ENCODE assay signal across 21 cellular contexts in the genomic region with DNA sequence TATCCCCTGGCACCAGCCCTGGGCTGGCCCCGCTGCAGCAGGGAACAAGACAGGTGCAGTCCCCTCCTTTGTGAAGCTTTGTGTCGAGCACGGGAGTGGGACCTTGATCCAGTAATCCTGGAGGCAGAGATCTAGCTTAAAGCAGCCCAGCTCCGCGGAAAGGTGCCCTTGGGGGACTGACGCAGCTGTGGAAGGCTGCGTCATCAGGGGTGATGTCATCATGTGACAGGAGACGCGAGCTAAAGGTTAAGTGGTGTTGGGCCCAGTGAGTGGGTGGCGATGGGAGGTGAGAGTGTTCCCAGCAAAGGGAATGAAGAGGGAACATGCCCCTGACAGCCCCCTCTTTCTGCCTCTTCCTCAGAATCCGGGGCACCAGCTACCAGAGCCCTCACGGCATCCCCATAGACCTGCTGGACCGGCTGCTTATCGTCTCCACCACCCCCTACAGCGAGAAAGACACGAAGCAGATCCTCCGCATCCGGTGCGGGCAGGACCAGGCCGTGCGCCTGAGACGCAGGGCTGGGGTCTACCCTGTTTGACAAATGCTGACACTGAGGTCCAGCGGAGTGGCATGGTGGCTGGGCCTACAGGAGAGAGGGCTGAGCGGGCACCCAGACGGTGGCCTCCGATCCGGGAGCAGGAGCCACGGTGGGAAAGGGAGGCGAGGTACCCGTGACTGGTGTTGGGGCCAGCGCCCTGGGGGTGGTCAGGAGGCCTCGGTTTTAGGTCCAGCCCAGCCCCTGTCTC. TPM values are rescaled to one million over a fixed set of nuclear protein-coding genes. Genes with fewer than 3 reads are reported as not detected.
"Had no signal": no experiment of that assay in that cellular context is flagged by ENCODE, and none has a peak within 500 bp of the region (broad histone marks: within the 10 kb centered on the region; RNA-seq: fewer than 3 reads in every experiment).

No MANE protein-coding gene starts in this region.

- H3K27me3 Mint-ChIP-seq: memory B cell had no signal

- H3K4me3 ChIP-seq: breast epithelium, left lung, testis had no signal

- H3K36me3 Mint-ChIP-seq: activated naive CD4-positive, alpha-beta T cell treated with anti-CD3 and anti-CD28 coated beads, Interleukin-2, amount 50 U/mL, for 72 hours; natural killer cell treated with Interleukin-12 subunit alpha and Interleukin-12 subunit beta and Interleukin-15 and Interleukin-18, amount 100 ng/mL, for 72 hours had no signal

- H3K9me3 ChIP-seq: breast epithelium, left lung, testis had no signal

- H3K9me3 Mint-ChIP-seq: activated naive CD4-positive, alpha-beta T cell treated with anti-CD3 and anti-CD28 coated beads, Interleukin-2, amount 50 U/mL, for 72 hours; endodermal cell; memory B cell; natural killer cell treated with Interleukin-12 subunit alpha and Interleukin-12 subunit beta and Interleukin-15 and Interleukin-18, amount 100 ng/mL, for 72 hours; stimulated activated naive CD8-positive, alpha-beta T cell treated with anti-CD3 and anti-CD28 coated beads, Interleukin-15, amount 100 ng/mL, for 72 hours had no signal

- H3K4me3 Mint-ChIP-seq: endodermal cell; memory B cell; natural killer cell treated with Interleukin-12 subunit alpha and Interleukin-12 subunit beta and Interleukin-15 and Interleukin-18, amount 100 ng/mL, for 72 hours; stimulated activated naive CD8-positive, alpha-beta T cell treated with anti-CD3 and anti-CD28 coated beads, Interleukin-15, amount 100 ng/mL, for 72 hours had no signal

- ATAC-seq: activated CD4-positive, CD25-positive, alpha-beta regulatory T cell treated with anti-CD3 and anti-CD28 coated beads, Interleukin-2, amount 50 U/mL, for 24 hours; activated naive CD4-positive, alpha-beta T cell treated with anti-CD3 and anti-CD28 coated beads, Interleukin-2, amount 50 U/mL, for 72 hours; esophagus mucosa; left lung; natural killer cell treated with Interleukin-12 subunit alpha and Interleukin-12 subunit beta and Interleukin-15 and Interleukin-18, amount 100 ng/mL, for 72 hours; stimulated activated naive CD8-positive, alpha-beta T cell treated with anti-CD3 and anti-CD28 coated beads, Interleukin-15, amount 100 ng/mL, for 72 hours had no signal

- H3K27me3 ChIP-seq: breast epithelium, testis had no signal

- H3K27ac Mint-ChIP-seq: endodermal cell; memory B cell; natural killer cell treated with Interleukin-12 subunit alpha and Interleukin-12 subunit beta and Interleukin-15 and Interleukin-18, amount 100 ng/mL, for 72 hours had no signal

- H3K27ac ChIP-seq: breast epithelium, left lung, testis had no signal

- DNase-seq: activated CD4-positive, alpha-beta T cell treated with anti-CD3 and anti-CD28 coated beads, Interleukin-2, amount 50 U/mL, for 4 hours; activated effector memory CD4-positive, alpha-beta T cell treated with anti-CD3 and anti-CD28 coated beads, Interleukin-2, amount 50 U/mL, for 16 hours; activated T-cell treated with anti-CD3 and anti-CD28 coated beads, Interleukin-2, amount 50 U/mL, for 1 hour; anterior cingulate cortex; endodermal cell; left lung; stimulated activated CD4-positive, alpha-beta T cell treated with anti-CD3 and anti-CD28 coated beads, Interleukin-2, amount 100 ng/mL, for 48 hours; stimulated activated naive CD8-positive, alpha-beta T cell treated with anti-CD3 and anti-CD28 coated beads, Interleukin-15, amount 100 ng/mL, for 72 hours; testis had no signal

RNA-seq across cellular contexts. Expression of a gene that starts 2.6 kb away (rescaled TPM):
- total RNA-seq: activated naive CD4-positive, alpha-beta T cell treated with anti-CD3 and anti-CD28 coated beads, Interleukin-2, amount 50 U/mL, for 72 hours; breast epithelium; cerebellum; dermis microvascular lymphatic vessel endothelial cell; esophagus mucosa; fibroblast of villous mesenchyme; left lung; natural killer cell treated with Interleukin-12 subunit alpha and Interleukin-12 subunit beta and Interleukin-15 and Interleukin-18, amount 100 ng/mL, for 72 hours; osteocyte; T-helper 1 cell treated with Interleukin-12 subunit alpha and Interleukin-12 subunit beta and Interleukin-4 antibody, amounts not matched to agents 30 ng/mL and 1 ng/mL, for 36 hours; ureter had no signal

RNA-seq across cellular contexts. Expression of a gene that starts 9.8 kb away (rescaled TPM):
- total RNA-seq: activated naive CD4-positive, alpha-beta T cell treated with anti-CD3 and anti-CD28 coated beads, Interleukin-2, amount 50 U/mL, for 72 hours; breast epithelium; cerebellum; dermis microvascular lymphatic vessel endothelial cell; endodermal cell; esophagus mucosa; fibroblast of villous mesenchyme; left lung; natural killer cell treated with Interleukin-12 subunit alpha and Interleukin-12 subunit beta and Interleukin-15 and Interleukin-18, amount 100 ng/mL, for 72 hours; osteocyte; T-helper 1 cell treated with Interleukin-12 subunit alpha and Interleukin-12 subunit beta and Interleukin-4 antibody, amounts not matched to agents 30 ng/mL and 1 ng/mL, for 36 hours; testis; ureter had no signal

RNA-seq across cellular contexts. Expression of a gene that starts 17.4 kb away (rescaled TPM):
- total RNA-seq: activated naive CD4-positive, alpha-beta T cell treated with anti-CD3 and anti-CD28 coated beads, Interleukin-2, amount 50 U/mL, for 72 hours; breast epithelium; cerebellum; dermis microvascular lymphatic vessel endothelial cell; esophagus mucosa; fibroblast of villous mesenchyme; left lung; natural killer cell treated with Interleukin-12 subunit alpha and Interleukin-12 subunit beta and Interleukin-15 and Interleukin-18, amount 100 ng/mL, for 72 hours; osteocyte; T-helper 1 cell treated with Interleukin-12 subunit alpha and Interleukin-12 subunit beta and Interleukin-4 antibody, amounts not matched to agents 30 ng/mL and 1 ng/mL, for 36 hours; ureter had no signal
